ENCODE assay signal across 9 cellular contexts in genomic region chr1:169529068-169529642, GRCh38. TPM values are rescaled to one million over a fixed set of nuclear protein-coding genes. Genes with fewer than 3 reads are reported as not detected.
DNase-seq lines count a peak whose midpoint lies in the region; ATAC-seq, FAIRE-seq and TF ChIP-seq lines count a peak whose summit lies in the region.
"Had no signal": no experiment of that assay in that cellular context is flagged by ENCODE, and none has a peak within 500 bp of the region (broad histone marks: within the 10 kb centered on the region; RNA-seq: fewer than 3 reads in every experiment).

No MANE protein-coding gene starts in this region.

- H3K4me1 ChIP-seq in endodermal cell (ENCODE audit: control insufficient read depth, insufficient read depth, low read length) (peaks cover 9% of the 10 kb centered on the region), rectal smooth muscle tissue (ENCODE audit: control insufficient read depth, insufficient read depth, low read length) (no peaks in the 10 kb centered on the region)

- no peaks in the 10 kb centered on the region for H3K27me3 Mint-ChIP-seq in endodermal cell (ENCODE audit: insufficient read depth)
- H3K27me3 Mint-ChIP-seq in stimulated activated naive B cell treated with anti-CD40 and anti-IgM and Interleukin-4, amounts not matched to agents 10 μg/mL and 1 μg/mL and 100 μg/mL, for 72 hours, result peaks cover 0 to 12% of the 10 kb centered on the region in 2 donors
- H3K27me3 Mint-ChIP-seq in chondrocyte (ENCODE audit: low read depth), result peaks cover 28% of the 10 kb centered on the region

- peak; percentile 76 for FAIRE-seq in GM19239 (lab: Jason Lieb, UNC)

- no peak for ATAC-seq in stimulated activated naive B cell treated with anti-CD40 and anti-IgM and Interleukin-4, amounts not matched to agents 10 μg/mL and 1 μg/mL and 100 μg/mL, for 72 hours (replicated peaks)

- no peak overlapping the region for H3K4me3 Mint-ChIP-seq in endodermal cell
- no peak overlapping the region for H3K4me3 Mint-ChIP-seq in stimulated activated naive B cell treated with anti-CD40 and anti-IgM and Interleukin-4, amounts not matched to agents 10 μg/mL and 1 μg/mL and 100 μg/mL, for 72 hours
- H3K4me3 Mint-ChIP-seq in chondrocyte (ENCODE audit: unreplicated experiment), result no peak overlapping the region

- H3K27ac Mint-ChIP-seq in endodermal cell (peak overlapping the region; percentile 87), chondrocyte (ENCODE audit: unreplicated experiment) (no peak overlapping the region)
- H3K27ac Mint-ChIP-seq in stimulated activated naive B cell treated with anti-CD40 and anti-IgM and Interleukin-4, amounts not matched to agents 10 μg/mL and 1 μg/mL and 100 μg/mL, for 72 hours, result no peak overlapping the region

- no peaks in the 10 kb centered on the region for H3K36me3 ChIP-seq in endodermal cell (ENCODE audit: control insufficient read depth, insufficient read depth, low read length)
- no peaks in the 10 kb centered on the region for H3K36me3 ChIP-seq in rectal smooth muscle tissue (ENCODE audit: control insufficient read depth, insufficient read depth, low read length)

- WGBS in endodermal cell (ENCODE audit: insufficient coverage in 1 of 2, insufficient read length in 1 of 2), 2 experiments, result 32 to 83% methylated on average over 1 to 3 of the region's 3 CpGs

- H3K27ac ChIP-seq in endodermal cell (ENCODE audit: low read depth, low read length), result no peak overlapping the region
- H3K27ac ChIP-seq in rectal smooth muscle tissue (ENCODE audit: low read depth, low read length), result no peak overlapping the region

- no peaks in the 10 kb centered on the region for H3K9me3 ChIP-seq in endodermal cell (ENCODE audit: control insufficient read depth, low read length)

- H3K4me3 ChIP-seq in endodermal cell (ENCODE audit: low read length) (peak overlapping the region; percentile 31), rectal smooth muscle tissue (ENCODE audit: low read length) (peak overlapping the region; percentile 19)

- H3K36me3 Mint-ChIP-seq in endodermal cell (ENCODE audit: low read depth) (peaks cover 2% of the 10 kb centered on the region), chondrocyte (ENCODE audit: low read depth) (no peaks in the 10 kb centered on the region)
- H3K36me3 Mint-ChIP-seq in stimulated activated naive B cell treated with anti-CD40 and anti-IgM and Interleukin-4, amounts not matched to agents 10 μg/mL and 1 μg/mL and 100 μg/mL, for 72 hours, result peaks cover 0 to 2% of the 10 kb centered on the region in 2 donors

- no peaks in the 10 kb centered on the region for H3K27me3 ChIP-seq in endodermal cell (ENCODE audit: control insufficient read depth, insufficient read depth, low read length, poor library complexity, severe bottlenecking)
- no peaks in the 10 kb centered on the region for H3K27me3 ChIP-seq in rectal smooth muscle tissue (ENCODE audit: control insufficient read depth, insufficient read depth, low read length)

- peaks cover 4% of the 10 kb centered on the region for H3K9me3 Mint-ChIP-seq in endodermal cell
- H3K9me3 Mint-ChIP-seq in stimulated activated naive B cell treated with anti-CD40 and anti-IgM and Interleukin-4, amounts not matched to agents 10 μg/mL and 1 μg/mL and 100 μg/mL, for 72 hours, result no peaks in the 10 kb centered on the region
- H3K9me3 Mint-ChIP-seq in chondrocyte (ENCODE audit: low read depth), result no peaks in the 10 kb centered on the region

- H3K4me1 Mint-ChIP-seq in endodermal cell (peaks cover 27% of the 10 kb centered on the region), chondrocyte (ENCODE audit: low read depth) (peaks cover 2% of the 10 kb centered on the region)
- peaks cover 8 to 17% of the 10 kb centered on the region in 2 donors for H3K4me1 Mint-ChIP-seq in stimulated activated naive B cell treated with anti-CD40 and anti-IgM and Interleukin-4, amounts not matched to agents 10 μg/mL and 1 μg/mL and 100 μg/mL, for 72 hours

- no peak for DNase-seq in GM19239 (ENCODE audit: insufficient read length, low spot score)
- peak; percentile 54 for DNase-seq in NCI-H226
- peak; percentile 90 for DNase-seq in endodermal cell
- no peak for DNase-seq in middle frontal gyrus (ENCODE audit: extremely low spot score, low spot score)
- DNase-seq in NK-92 (lab: John Stamatoyannopoulos, UW; ENCODE audit: unreplicated experiment), result no peak
- no peak for DNase-seq in stimulated activated naive B cell treated with anti-CD40 and anti-IgM and Interleukin-4, amounts not matched to agents 10 μg/mL and 1 μg/mL and 100 μg/mL, for 72 hours
- DNase-seq in chondrocyte (ENCODE audit: low spot score), result no peak
- DNase-seq: activated CD8-positive, alpha-beta memory T cell treated with anti-CD3 and anti-CD28 coated beads for 24 hours had no signal

- TF ChIP-seq CTCF in endodermal cell (conservative IDR thresholded peaks at IDR 0.05) (no peak), chondrocyte (IDR thresholded peaks at IDR 0.05) (no peak)

- H3K9ac ChIP-seq in endodermal cell (ENCODE audit: extremely low read depth, low read length, poor library complexity, severe bottlenecking) (peak overlapping the region; percentile 34), rectal smooth muscle tissue (ENCODE audit: low read length) (no peak overlapping the region)

RNA-seq across cellular contexts. Expression of gene SLC19A2, which starts 43.4 kb away (rescaled TPM):
- total RNA-seq in endodermal cell (10 to 100 TPM; 11.5 to 12.9 TPM), chondrocyte (3.8 to 5.8 TPM (median 4.9 TPM) in 3 replicates)
- 16.1 TPM for polyA plus RNA-seq in endodermal cell (2013, experiment 1 of 2)
- polyA plus RNA-seq in endodermal cell (2013, experiment 2 of 2), result 16.4 TPM

RNA-seq across cellular contexts. Expression of gene F5, which starts 57.1 kb away (rescaled TPM):
- total RNA-seq in endodermal cell (under 1 TPM; 0.04 to 0.09 TPM), chondrocyte (not detected in 3 replicates)
- 0.28 TPM for polyA plus RNA-seq in endodermal cell (2013, experiment 1 of 2)
- polyA plus RNA-seq in endodermal cell (2013, experiment 2 of 2), result 0.04 TPM

Comparison
In these comparisons a context has a peak if more than half of its experiments do, and no peak if none do; other contexts are left out.
1. DNase-seq: peak in NCI-H226 (single experiment) and endodermal cell (single experiment); none in GM19239 (single experiment), middle frontal gyrus (single experiment), NK-92 (single experiment), stimulated activated naive B cell treated with anti-CD40 and anti-IgM and Interleukin-4, amounts not matched to agents 10 μg/mL and 1 μg/mL and 100 μg/mL, for 72 hours (single experiment) and chondrocyte (single experiment).